Comparison of ENCODE assay signal across 30 cellular contexts in the genomic region with DNA sequence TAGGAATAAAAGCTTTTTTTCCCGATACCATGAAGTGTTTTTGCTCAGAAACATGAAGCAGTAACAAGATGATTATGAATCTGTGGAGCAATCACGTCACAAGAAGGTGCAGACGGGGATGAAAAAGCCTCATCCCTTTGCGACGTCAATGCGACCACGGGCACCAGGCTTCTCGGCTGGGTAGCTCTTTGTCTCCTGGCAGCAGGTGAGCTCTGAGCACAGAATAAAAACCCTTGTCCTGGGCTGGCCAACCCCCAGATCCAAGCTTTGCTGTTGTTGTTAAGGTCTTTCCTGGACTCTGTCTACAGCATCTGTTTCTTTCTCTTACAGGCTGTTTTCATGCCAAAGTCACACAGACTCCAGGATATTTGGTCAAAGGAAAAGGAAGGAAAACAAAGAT.
DNase-seq lines count a peak whose midpoint lies in the region; ATAC-seq and TF ChIP-seq lines count a peak whose summit lies in the region.
"Had no signal": no experiment of that assay in that cellular context is flagged by ENCODE, and none has a peak within 500 bp of the region (broad histone marks: within the 10 kb centered on the region; RNA-seq: fewer than 3 reads in every experiment).

No MANE protein-coding gene starts in this region.

- no peaks in the 10 kb centered on the region for H3K36me3 Mint-ChIP-seq in Calu3 (ENCODE audit: insufficient read depth, unreplicated experiment)
- H3K36me3 Mint-ChIP-seq: activated naive CD8-positive, alpha-beta T cell; CD14-positive monocyte had no signal

- H3K9me3 Mint-ChIP-seq in Calu3 (ENCODE audit: low read depth, unreplicated experiment), result no peaks in the 10 kb centered on the region
- H3K9me3 Mint-ChIP-seq: activated CD4-positive, alpha-beta memory T cell treated with anti-CD3 and anti-CD28 coated beads, Interleukin-2, amount 10 ng/mL, durations not matched to agents 7 days and 5 days; activated T-helper 2 cell treated with anti-CD3 and anti-CD28 coated beads, Interferon-gamma antibody, Interleukin-2, Interleukin-4, amounts not matched to agents 10 μg/mL and 5 μg/mL and 100 μg/mL, durations not matched to agents 14 hours and 24 hours and 36 hours; CD14-positive monocyte; nephron had no signal

- peak overlapping the region; percentile 15; the same call in 1 of the 2 replicates for H3K9ac ChIP-seq in iPS-20b (ENCODE audit: low read depth, low read length)

- no peak for ATAC-seq in GM18505 (IDR thresholded peaks at IDR 0.05; ENCODE audit: unreplicated experiment)
- ATAC-seq: activated CD4-positive, CD25-positive, alpha-beta regulatory T cell treated with anti-CD3 and anti-CD28 coated beads, Interleukin-2, amount 50 U/mL, for 24 hours; foreskin keratinocyte; heart right ventricle; pancreas had no signal

- H3K4me3 ChIP-seq in H7 (ENCODE audit: insufficient read depth, low read depth, low read length), result no peak overlapping the region
- no peak overlapping the region for H3K4me3 ChIP-seq in iPS-20b (ENCODE audit: low read length)
- H3K4me3 ChIP-seq: cardiac muscle cell, coronary artery, esophagus muscularis mucosa, heart right ventricle, pancreas, SJSA1, skin epidermis, thoracic aorta had no signal

- no peak for TF ChIP-seq CTCF in Calu3 (IDR thresholded peaks at IDR 0.05; ENCODE audit: unreplicated experiment)

- H3K27ac Mint-ChIP-seq in Calu3 (ENCODE audit: unreplicated experiment), result no peak overlapping the region
- H3K27ac Mint-ChIP-seq: activated CD4-positive, alpha-beta memory T cell treated with anti-CD3 and anti-CD28 coated beads, Interleukin-2, amount 10 ng/mL, durations not matched to agents 7 days and 5 days; activated naive CD8-positive, alpha-beta T cell; activated T-helper 2 cell treated with anti-CD3 and anti-CD28 coated beads, Interferon-gamma antibody, Interleukin-2, Interleukin-4, amounts not matched to agents 10 μg/mL and 5 μg/mL and 100 μg/mL, durations not matched to agents 14 hours and 24 hours and 36 hours; CD14-positive monocyte; nephron had no signal

- H3K9me3 ChIP-seq in iPS-20b (ENCODE audit: insufficient read depth, low read depth, low read length), result no peaks in the 10 kb centered on the region
- H3K9me3 ChIP-seq: esophagus muscularis mucosa, heart right ventricle, pancreas, SJSA1, thoracic aorta had no signal

- TF ChIP-seq POLR2A in GM18505 (IDR thresholded peaks at IDR 0.05; ENCODE audit: borderline replicate concordance, extremely low read depth, insufficient read depth, insufficient read length), result no peak

- BruUV-seq in Calu3 (replicated peaks; lab: Mats Ljungman, UMichigan), result no TSS peak

- H3K4me3 Mint-ChIP-seq in Calu3 (ENCODE audit: low read depth, unreplicated experiment), result no peak overlapping the region
- H3K4me3 Mint-ChIP-seq: activated CD4-positive, alpha-beta memory T cell treated with anti-CD3 and anti-CD28 coated beads, Interleukin-2, amount 10 ng/mL, durations not matched to agents 7 days and 5 days; activated naive CD8-positive, alpha-beta T cell had no signal

- H3K27me3 ChIP-seq in H7 (ENCODE audit: control insufficient read depth, insufficient read depth, low read length) (no peaks in the 10 kb centered on the region), iPS-20b (ENCODE audit: insufficient read depth, low read length) (peaks cover 11% of the 10 kb centered on the region)
- H3K27me3 ChIP-seq: pancreas, SJSA1 had no signal

- CTCF ChIA-PET in Calu3 (lab: Charles Lee), result interaction anchor here (0.9 kb wide), 1 partner anchor 14 kb away, joined by 3 read pairs; no protein-coding TSS in a partner anchor

- peak; percentile 47 for DNase-seq in H7
- peak; percentile 36 to 44 for DNase-seq in NCI-H1930 (lab: John Stamatoyannopoulos, UW)
- peak; percentile 42 to 68 for DNase-seq in NCI-H526 (lab: John Stamatoyannopoulos, UW)
- no peak for DNase-seq in Calu3
- DNase-seq in MV-4-11 (lab: John Stamatoyannopoulos, UW), result no peak
- DNase-seq: activated CD4-positive, alpha-beta memory T cell treated with anti-CD3 and anti-CD28 coated beads, Interleukin-2, amount 10 ng/mL, durations not matched to agents 7 days and 5 days; aorta; EL; foreskin keratinocyte; heart right ventricle; IMR-90; NCI-H1105; NCI-H446; pancreas; retina; stimulated activated naive CD8-positive, alpha-beta T cell treated with anti-CD3 and anti-CD28 coated beads, Interleukin-15, Interleukin-2, amounts not matched to agents 100 U/mL and 50 U/mL, for 24 hours; T-helper 1 cell had no signal

- H3K27ac ChIP-seq in iPS-20b (ENCODE audit: low read length), result no peak overlapping the region
- H3K27ac ChIP-seq: cardiac muscle cell, coronary artery, esophagus muscularis mucosa, foreskin keratinocyte, heart right ventricle, pancreas, SJSA1, skin epidermis, thoracic aorta had no signal

- H3K27me3 Mint-ChIP-seq in Calu3 (ENCODE audit: unreplicated experiment), result peaks cover 94% of the 10 kb centered on the region

- peaks cover 3% of the 10 kb centered on the region; the same call in 1 of the 2 replicates for H3K4me1 ChIP-seq in iPS-20b (ENCODE audit: insufficient read depth, low read length)
- H3K4me1 ChIP-seq: esophagus muscularis mucosa, foreskin keratinocyte, pancreas, SJSA1 had no signal

- intact Hi-C loops in Calu3 (cut with micrococcal nuclease; ENCODE audit: unreplicated experiment), result no loop called here

- H3K36me3 ChIP-seq in H7 (replicated peaks; ENCODE audit: control insufficient read depth, insufficient read depth, low read length) (no peaks in the 10 kb centered on the region), iPS-20b (ENCODE audit: insufficient read depth, low read depth, low read length) (no peaks in the 10 kb centered on the region)
- H3K36me3 ChIP-seq: cardiac muscle cell, esophagus muscularis mucosa, heart right ventricle, pancreas, SJSA1, thoracic aorta had no signal

- H3K4me1 Mint-ChIP-seq in Calu3 (ENCODE audit: low read depth, unreplicated experiment), result no peaks in the 10 kb centered on the region
- H3K4me1 Mint-ChIP-seq: activated CD4-positive, alpha-beta memory T cell treated with anti-CD3 and anti-CD28 coated beads, Interleukin-2, amount 10 ng/mL, durations not matched to agents 7 days and 5 days had no signal

Comparison
In these comparisons a context has a peak if more than half of its experiments do, and no peak if none do; other contexts are left out.
1. DNase-seq: peak in H7 (single experiment), NCI-H1930 (2 of 2) and NCI-H526 (2 of 2); none in Calu3 (single experiment) and MV-4-11 (single experiment).